In genomic region chr3:71524688-71525087, GRCh38 we compare ENCODE assay signal across 22 cellular contexts. TPM values are rescaled to one million over a fixed set of nuclear protein-coding genes. Genes with fewer than 3 reads are reported as not detected.
DNase-seq lines count a peak whose midpoint lies in the region; ATAC-seq, FAIRE-seq and TF ChIP-seq lines count a peak whose summit lies in the region.
"Had no signal": no experiment of that assay in that cellular context is flagged by ENCODE, and none has a peak within 500 bp of the region (broad histone marks: within the 10 kb centered on the region; RNA-seq: fewer than 3 reads in every experiment).

No MANE protein-coding gene starts in this region.

- H3K4me1 Mint-ChIP-seq in astrocyte (ENCODE audit: low read depth, unreplicated experiment) (peaks cover 67% of the 10 kb centered on the region), mesothelial cell of epicardium (peaks cover 53% of the 10 kb centered on the region)

- ATAC-seq in HepG2, result no peak
- ATAC-seq in HG03457 (IDR thresholded peaks at IDR 0.05; ENCODE audit: unreplicated experiment), result no peak
- ATAC-seq: CD8-positive, alpha-beta T cell had no signal

- POLR2A ChIA-PET in HepG2 (lab: Yijun Ruan, JAX), result no interaction called here

- H2AFZ ChIP-seq in HepG2 (ENCODE audit: low read length) (no peak overlapping the region), astrocyte (ENCODE audit: low read depth, low read length) (no peak overlapping the region), smooth muscle cell (ENCODE audit: low read depth) (no peak overlapping the region)

- no peaks in the 10 kb centered on the region for H3K9me3 ChIP-seq in liver (ENCODE audit: control insufficient read depth in 4 of 4, low read length in 3 of 4)
- H3K9me3 ChIP-seq in HepG2 (ENCODE audit: low read length), result no peaks in the 10 kb centered on the region
- H3K9me3 ChIP-seq in astrocyte (ENCODE audit: insufficient read depth, low read depth, low read length), result no peaks in the 10 kb centered on the region
- H3K9me3 ChIP-seq in smooth muscle cell (replicated peaks; ENCODE audit: low read depth), result no peaks in the 10 kb centered on the region
- H3K9me3 ChIP-seq: Peyer's patch, SJCRH30 had no signal

- H3K27me3 Mint-ChIP-seq in astrocyte (ENCODE audit: low read depth, unreplicated experiment) (no peaks in the 10 kb centered on the region), mesothelial cell of epicardium (ENCODE audit: low read depth) (no peaks in the 10 kb centered on the region)

- TF ChIP-seq RAD21 in liver (IDR thresholded peaks at IDR 0.05) (no peak), HepG2 (CRISPR knock-in tag; IDR thresholded peaks at IDR 0.05) (no peak)

- no TSS peak for BruUV-seq in HepG2 (replicated peaks; lab: Mats Ljungman, UMichigan)

- H3K79me2 ChIP-seq in HepG2 (ENCODE audit: insufficient read depth, low read length) (peaks cover 20% of the 10 kb centered on the region), astrocyte (ENCODE audit: insufficient read depth, low read length) (peaks cover 92% of the 10 kb centered on the region), smooth muscle cell (ENCODE audit: low read depth) (peaks cover 6% of the 10 kb centered on the region)

- TF ChIP-seq CTCF in liver (IDR thresholded peaks at IDR 0.05; ENCODE audit: low read depth, low read length, missing input control), result no peak
- TF ChIP-seq CTCF in HepG2 (CRISPR knock-in tag; IDR thresholded peaks at IDR 0.05), result no peak
- no peak for TF ChIP-seq CTCF in astrocyte (IDR thresholded peaks at IDR 0.05; ENCODE audit: insufficient read depth, low read depth, low read length)
- TF ChIP-seq CTCF in mesothelial cell of epicardium (IDR thresholded peaks at IDR 0.05; ENCODE audit: unreplicated experiment), result no peak
- TF ChIP-seq CTCF in smooth muscle cell (IDR thresholded peaks at IDR 0.05; ENCODE audit: borderline replicate concordance, insufficient read depth, poor library complexity, severe bottlenecking), result no peak

- FAIRE-seq in HepG2 (lab: Jason Lieb, UNC) (no peak), astrocyte (lab: Jason Lieb, UNC) (no peak)
- FAIRE-seq: G401.6, GM12892 had no signal

- in situ Hi-C loops in HepG2 (cut with HindIII; ENCODE audit: extremely low pct_ligation_motif_present, low pct_unique_long_range_greater_than_20kb), result no loop called here

- no peak for TF ChIP-seq EP300 in HepG2 (IDR thresholded peaks at IDR 0.05; ENCODE audit: low read depth in 2 of 2, low read length in 2 of 2)
- TF ChIP-seq EP300 in HepG2 (CRISPR knock-in tag; IDR thresholded peaks at IDR 0.05; ENCODE audit: borderline replicate concordance), result no peak

- CTCF ChIA-PET in HepG2 (lab: Yijun Ruan, JAX; ENCODE audit: low intra/inter-chr PET ratio, low total read pairs), result no interaction called here

- intact Hi-C loops in HepG2 (cut with micrococcal nuclease; ENCODE audit: unreplicated experiment), result no loop called here

- H3K4me1 ChIP-seq in liver (ENCODE audit: control insufficient read depth in 4 of 4, insufficient read depth in 4 of 4, low read length in 3 of 4), result no peaks in the 10 kb centered on the region
- no peaks in the 10 kb centered on the region for H3K4me1 ChIP-seq in HepG2 (ENCODE audit: insufficient read depth, low read length)
- peaks cover 39% of the 10 kb centered on the region for H3K4me1 ChIP-seq in astrocyte (ENCODE audit: insufficient read depth, low read length)
- peaks cover 12% of the 10 kb centered on the region for H3K4me1 ChIP-seq in smooth muscle cell (ENCODE audit: low read depth)
- H3K4me1 ChIP-seq: Peyer's patch, SJCRH30 had no signal

- DNase-seq in HepG2 (ENCODE audit: low spot score) (no peak), astrocyte (ENCODE audit: low read depth) (no peak), mesothelial cell of epicardium (ENCODE audit: low spot score in 2 of 2, unreplicated experiment in 2 of 2) (no peak), smooth muscle cell (lab: John Stamatoyannopoulos, UW; ENCODE audit: unreplicated experiment) (no peak), SKM-1 (lab: John Stamatoyannopoulos, UW; ENCODE audit: unreplicated experiment) (no peak)
- no peak for DNase-seq in stimulated activated CD4-positive, alpha-beta T cell treated with anti-CD3 and anti-CD28 coated beads, Interleukin-15, amount 100 ng/mL, for 24 hours
- DNase-seq: C1 segment of cervical spinal cord; CD8-positive, alpha-beta T cell; DMS153; GOT3; NCI-H1105; NCI-H2029 treated with DMSO at 0.1 percent for 48 hours; NCI-H226; NCI-H524; NCI-H774; Peyer's patch; SJCRH30 had no signal

- H3K27me3 ChIP-seq in liver (ENCODE audit: control insufficient read depth in 4 of 4, insufficient read depth in 4 of 4, low read length in 3 of 4), result no peaks in the 10 kb centered on the region
- no peaks in the 10 kb centered on the region for H3K27me3 ChIP-seq in HepG2 (ENCODE audit: control insufficient read depth in 1 of 2, insufficient read depth in 2 of 2, low read length in 2 of 2)
- H3K27me3 ChIP-seq in astrocyte (ENCODE audit: insufficient read depth, low read length), result no peaks in the 10 kb centered on the region
- H3K27me3 ChIP-seq in smooth muscle cell (ENCODE audit: low read depth), result no peaks in the 10 kb centered on the region
- H3K27me3 ChIP-seq: Peyer's patch, SJCRH30 had no signal

- H3K4me3 ChIP-seq in liver (ENCODE audit: low read depth in 1 of 3, low read length in 3 of 3) (no peak overlapping the region), HepG2 (replicated peaks in 1 of 3; ENCODE audit: insufficient read depth in 1 of 3, low read depth in 2 of 3, low read length in 3 of 3) (no peak overlapping the region), astrocyte (ENCODE audit: insufficient read depth, low read depth, low read length) (no peak overlapping the region), smooth muscle cell (no peak overlapping the region)
- H3K4me3 ChIP-seq: Peyer's patch, SJCRH30 had no signal

- H3K36me3 ChIP-seq in liver (ENCODE audit: control insufficient read depth in 4 of 4, insufficient read depth in 3 of 4, low read depth in 1 of 4, low read length in 3 of 4) (no peaks in the 10 kb centered on the region), HepG2 (replicated peaks in 1 of 2; ENCODE audit: control insufficient read depth in 1 of 2, insufficient read depth in 2 of 2, low read length in 2 of 2) (peaks cover 2 to 9% of the 10 kb centered on the region in 2 experiments; a peak in 3 of 5 replicates), astrocyte (ENCODE audit: insufficient read depth, low read length) (peaks cover 3% of the 10 kb centered on the region), smooth muscle cell (ENCODE audit: low read depth) (no peaks in the 10 kb centered on the region)
- H3K36me3 ChIP-seq: Peyer's patch, SJCRH30 had no signal

- no peak for TF ChIP-seq POLR2A in HepG2 (IDR thresholded peaks at IDR 0.05; ENCODE audit: insufficient read depth in 1 of 2, low read depth in 2 of 2, low read length in 2 of 2)

- no peaks in the 10 kb centered on the region for H3F3A ChIP-seq in smooth muscle cell (ENCODE audit: low read depth)

- H3K4me2 ChIP-seq in HepG2 (ENCODE audit: low read depth, low read length), result no peak overlapping the region
- no peak overlapping the region for H3K4me2 ChIP-seq in astrocyte (ENCODE audit: low read length)
- H3K4me2 ChIP-seq in smooth muscle cell, result no peak overlapping the region
- H3K4me2 ChIP-seq: KMS-11 had no signal

- H3K36me3 Mint-ChIP-seq in astrocyte (ENCODE audit: low read depth, unreplicated experiment) (peaks cover 12% of the 10 kb centered on the region), mesothelial cell of epicardium (peaks cover 2% of the 10 kb centered on the region)

- H3K9me3 Mint-ChIP-seq in astrocyte (ENCODE audit: unreplicated experiment) (no peaks in the 10 kb centered on the region), mesothelial cell of epicardium (no peaks in the 10 kb centered on the region)
- H3K9me3 Mint-ChIP-seq: CD8-positive, alpha-beta T cell had no signal

- H4K20me1 ChIP-seq in HepG2 (ENCODE audit: insufficient read depth, low read length), result no peaks in the 10 kb centered on the region; the same call in none of the 2 replicates
- no peaks in the 10 kb centered on the region for H4K20me1 ChIP-seq in astrocyte (ENCODE audit: insufficient read depth, low read length)
- no peaks in the 10 kb centered on the region for H4K20me1 ChIP-seq in smooth muscle cell (ENCODE audit: low read depth)

- no peak overlapping the region for H3K4me3 Mint-ChIP-seq in astrocyte (ENCODE audit: unreplicated experiment)
- no peak overlapping the region for H3K4me3 Mint-ChIP-seq in mesothelial cell of epicardium
- H3K4me3 Mint-ChIP-seq: CD8-positive, alpha-beta T cell had no signal

- no peak overlapping the region for H3K27ac ChIP-seq in liver (ENCODE audit: low read depth in 1 of 2, low read length in 2 of 2)
- H3K27ac ChIP-seq in HepG2 (ENCODE audit: extremely low read length, insufficient read depth, low read length), result no peak overlapping the region
- H3K27ac ChIP-seq in astrocyte (ENCODE audit: low read depth, low read length), result no peak overlapping the region
- H3K27ac ChIP-seq in smooth muscle cell (ENCODE audit: low read depth), result peak overlapping the region; percentile 96
- H3K27ac ChIP-seq: KMS-11, Peyer's patch, SJCRH30 had no signal

- H3K9ac ChIP-seq in liver (ENCODE audit: low read depth in 1 of 2, low read length in 2 of 2), result no peak overlapping the region
- H3K9ac ChIP-seq in HepG2 (ENCODE audit: insufficient read depth, low read depth, low read length), result no peak overlapping the region
- H3K9ac ChIP-seq in astrocyte (ENCODE audit: low read length), result no peak overlapping the region
- H3K9ac ChIP-seq in smooth muscle cell (ENCODE audit: low read depth), result peak overlapping the region; percentile 84
- H3K9ac ChIP-seq: KMS-11 had no signal

- WGBS in liver, result 75% methylated on average over 7 of the region's 7 CpGs
- 92% methylated on average over 7 of the region's 7 CpGs for WGBS in HepG2 (ENCODE audit: low lambda C conversion rate)
- 45% methylated on average over 7 of the region's 7 CpGs for WGBS in smooth muscle cell (ENCODE audit: low lambda C conversion rate)

- peak overlapping the region; percentile 56 for H3K27ac Mint-ChIP-seq in astrocyte (ENCODE audit: unreplicated experiment)
- H3K27ac Mint-ChIP-seq in mesothelial cell of epicardium, result peak overlapping the region; percentile 55
- H3K27ac Mint-ChIP-seq: CD8-positive, alpha-beta T cell had no signal

RNA-seq across cellular contexts. Expression of gene FOXP1, which starts 58.8 kb away (rescaled TPM):
- total RNA-seq in liver (10 to 100 TPM; 33.5 to 35.4 TPM), HepG2 (2016; rRNA removed; fragmentation: Illumina TruSeq; extraction: Trizol) (43.3 and 59.0 TPM in 2 replicates), astrocyte (107 and 124 TPM in 2 replicates), mesothelial cell of epicardium (170 to 187 TPM (median 183 TPM) in 3 replicates), smooth muscle cell (68.0 and 68.3 TPM in 2 replicates)
- polyA plus RNA-seq in liver (10 to 100 TPM in 1 of 2 donors, 1 to 10 TPM in 1; 4.9 to 30.5 TPM), HepG2 (2011; rRNA removed) (36.0 and 40.4 TPM in 2 replicates), smooth muscle cell (40.9 and 49.5 TPM in 2 replicates)
- total RNA-seq in HepG2 (2016; cell fraction: cytosol; rRNA removed; fragmentation: Illumina TruSeq; extraction: Trizol; ENCODE audit: low read depth), result 67.9 and 68.5 TPM in 2 replicates
- 31.5 and 57.5 TPM in 2 replicates for total RNA-seq in HepG2 (2016; cell fraction: insoluble cytoplasmic fraction; rRNA removed; fragmentation: Illumina TruSeq; extraction: Trizol)
- total RNA-seq in HepG2 (2016; cell fraction: membrane; rRNA removed; fragmentation: Illumina TruSeq; extraction: Trizol), result 36.5 and 36.9 TPM in 2 replicates
- 164 and 179 TPM in 2 replicates for total RNA-seq in HepG2 (2016; cell fraction: nucleus; rRNA removed; fragmentation: Illumina TruSeq; extraction: Trizol)
- 17.7 and 19.3 TPM in 2 replicates for polyA plus RNA-seq in HepG2 (2011; cell fraction: cytosol; rRNA removed)
- polyA plus RNA-seq in HepG2 (2011; cell fraction: nucleus; rRNA removed), result 47.8 and 58.3 TPM in 2 replicates
- polyA plus RNA-seq in HepG2 (2012), result 24.3 and 27.6 TPM in 2 replicates
- polyA plus RNA-seq in HepG2 (2016; cell fraction: cytosol; fragmentation: Illumina TruSeq; extraction: Trizol; ENCODE audit: low read depth), result 3.3 and 4.6 TPM in 2 replicates
- 21.9 and 24.7 TPM in 2 replicates for polyA plus RNA-seq in HepG2 (2016; cell fraction: insoluble cytoplasmic fraction; fragmentation: Illumina TruSeq; extraction: Trizol; ENCODE audit: low read depth)
- 9.9 and 11.0 TPM in 2 replicates for polyA plus RNA-seq in HepG2 (2016; cell fraction: membrane; fragmentation: Illumina TruSeq; extraction: Trizol; ENCODE audit: low read depth)
- 28.9 and 32.7 TPM in 2 replicates for polyA plus RNA-seq in HepG2 (2016; cell fraction: nucleus; fragmentation: Illumina TruSeq; extraction: Trizol; ENCODE audit: insufficient read depth, low read depth)
- polyA minus RNA-seq in HepG2 (2011; rRNA and poly(A)+ RNA removed; ENCODE audit: low replicate concordance), result 35.8 and 181 TPM in 2 replicates
- 64.7 and 68.5 TPM in 2 replicates for polyA minus RNA-seq in HepG2 (2011; cell fraction: cytosol; rRNA and poly(A)+ RNA removed)
- polyA minus RNA-seq in HepG2 (2011; cell fraction: nucleus; rRNA and poly(A)+ RNA removed), result 528 and 568 TPM in 2 replicates
